Comparison of ENCODE assay signal across 27 cellular contexts in genomic region chr1:111887385-111887784, GRCh38.
"Had no signal": no experiment of that assay in that cellular context is flagged by ENCODE, and none has a peak within 500 bp of the region (broad histone marks: within the 10 kb centered on the region; RNA-seq: fewer than 3 reads in every experiment).

No MANE protein-coding gene starts in this region.

- H3K27me3 Mint-ChIP-seq: central memory CD8-positive, alpha-beta T cell had no signal

- H3K36me3 Mint-ChIP-seq: activated CD8-positive, alpha-beta memory T cell treated with anti-CD3 and anti-CD28 coated beads, Interleukin-2, amount 10 ng/mL, durations not matched to agents 7 days and 5 days; activated naive CD4-positive, alpha-beta T cell treated with anti-CD3 and anti-CD28 coated beads, Interleukin-2, amount 50 U/mL, for 72 hours; stimulated activated memory B cell treated with anti-CD40 and anti-IgM and Interleukin-4, amounts not matched to agents 10 μg/mL and 1 μg/mL and 100 μg/mL, for 72 hours; type B pancreatic cell had no signal

- H3K4me1 ChIP-seq: lower lobe of right lung, prostate gland, uterus had no signal

- H3K9me3 ChIP-seq: lower lobe of right lung, neutrophil, prostate gland, uterus had no signal

- ATAC-seq: activated CD4-positive, alpha-beta T cell treated with anti-CD3 and anti-CD28 coated beads for 36 hours; activated CD8-positive, alpha-beta memory T cell treated with anti-CD3 and anti-CD28 coated beads, Interleukin-2, amount 10 ng/mL, durations not matched to agents 7 days and 5 days; activated CD8-positive, alpha-beta T cell treated with anti-CD3 and anti-CD28 coated beads, Interleukin-2, amount 10 ng/mL, durations not matched to agents 7 days and 5 days; activated naive CD4-positive, alpha-beta T cell treated with anti-CD3 and anti-CD28 coated beads, Interleukin-2, amount 50 U/mL, for 72 hours; lower lobe of right lung; stimulated activated memory B cell treated with anti-CD40 and anti-IgM and Interleukin-4, amounts not matched to agents 10 μg/mL and 1 μg/mL and 100 μg/mL, for 72 hours; stimulated activated naive CD8-positive, alpha-beta T cell treated with anti-CD3 and anti-CD28 coated beads, Interleukin-15, amount 100 ng/mL, for 72 hours had no signal

- H3K9me3 Mint-ChIP-seq: activated naive CD4-positive, alpha-beta T cell treated with anti-CD3 and anti-CD28 coated beads, Interleukin-2, amount 50 U/mL, for 72 hours; activated T-helper 2 cell treated with anti-CD3 and anti-CD28 coated beads, Interferon-gamma antibody, Interleukin-2, Interleukin-4, amounts not matched to agents 10 μg/mL and 5 μg/mL and 100 μg/mL, durations not matched to agents 14 hours and 24 hours and 36 hours; central memory CD8-positive, alpha-beta T cell; dendritic cell treated with granulocyte-macrophage colony-stimulating factor and Interleukin-4, amounts not matched to agents 40 ng/mL and 50 ng/mL, for 4 days; nephron; stimulated activated memory B cell treated with anti-CD40 and anti-IgM and Interleukin-4, amounts not matched to agents 10 μg/mL and 1 μg/mL and 100 μg/mL, for 72 hours; stimulated activated naive CD8-positive, alpha-beta T cell treated with anti-CD3 and anti-CD28 coated beads, Interleukin-15, amount 100 ng/mL, for 72 hours; T-helper 2 cell treated with Interferon-gamma antibody and Interleukin-4, amounts not matched to agents 5 μg/mL and 100 μg/mL, for 36 hours; type B pancreatic cell had no signal

- H3K27ac Mint-ChIP-seq: activated CD4-positive, alpha-beta T cell treated with anti-CD3 and anti-CD28 coated beads for 36 hours; activated CD8-positive, alpha-beta memory T cell treated with anti-CD3 and anti-CD28 coated beads, Interleukin-2, amount 10 ng/mL, durations not matched to agents 7 days and 5 days; activated CD8-positive, alpha-beta T cell treated with anti-CD3 and anti-CD28 coated beads, Interleukin-2, amount 10 ng/mL, durations not matched to agents 7 days and 5 days; activated naive CD4-positive, alpha-beta T cell treated with anti-CD3 and anti-CD28 coated beads, Interleukin-2, amount 50 U/mL, for 72 hours; activated T-helper 2 cell treated with anti-CD3 and anti-CD28 coated beads, Interferon-gamma antibody, Interleukin-2, Interleukin-4, amounts not matched to agents 10 μg/mL and 5 μg/mL and 100 μg/mL, durations not matched to agents 14 hours and 24 hours and 36 hours; dendritic cell treated with granulocyte-macrophage colony-stimulating factor and Interleukin-4, amounts not matched to agents 40 ng/mL and 50 ng/mL, for 4 days; stimulated activated memory B cell treated with anti-CD40 and anti-IgM and Interleukin-4, amounts not matched to agents 10 μg/mL and 1 μg/mL and 100 μg/mL, for 72 hours; stimulated activated naive CD8-positive, alpha-beta T cell treated with anti-CD3 and anti-CD28 coated beads, Interleukin-15, amount 100 ng/mL, for 72 hours; T-helper 2 cell treated with Interferon-gamma antibody and Interleukin-4, amounts not matched to agents 5 μg/mL and 100 μg/mL, for 36 hours; type B pancreatic cell had no signal

- H3K4me3 ChIP-seq: lower lobe of right lung, prostate gland, smooth muscle cell, uterus had no signal

- H3K4me3 Mint-ChIP-seq: activated CD4-positive, alpha-beta T cell treated with anti-CD3 and anti-CD28 coated beads for 36 hours; activated CD8-positive, alpha-beta memory T cell treated with anti-CD3 and anti-CD28 coated beads, Interleukin-2, amount 10 ng/mL, durations not matched to agents 7 days and 5 days; activated CD8-positive, alpha-beta T cell treated with anti-CD3 and anti-CD28 coated beads, Interleukin-2, amount 10 ng/mL, durations not matched to agents 7 days and 5 days; central memory CD8-positive, alpha-beta T cell; dendritic cell treated with granulocyte-macrophage colony-stimulating factor and Interleukin-4, amounts not matched to agents 40 ng/mL and 50 ng/mL, for 4 days; stimulated activated memory B cell treated with anti-CD40 and anti-IgM and Interleukin-4, amounts not matched to agents 10 μg/mL and 1 μg/mL and 100 μg/mL, for 72 hours; stimulated activated naive CD8-positive, alpha-beta T cell treated with anti-CD3 and anti-CD28 coated beads, Interleukin-15, amount 100 ng/mL, for 72 hours; T-helper 2 cell treated with Interferon-gamma antibody and Interleukin-4, amounts not matched to agents 5 μg/mL and 100 μg/mL, for 36 hours; type B pancreatic cell had no signal

- H3K36me3 ChIP-seq: lower lobe of right lung, neutrophil, prostate gland, uterus had no signal

- DNase-seq: activated CD4-positive, alpha-beta T cell treated with anti-CD3 and anti-CD28 coated beads for 36 hours; activated CD4-positive, CD25-positive, alpha-beta regulatory T cell; activated CD8-positive, alpha-beta memory T cell treated with anti-CD3 and anti-CD28 coated beads, Interleukin-2, amount 10 ng/mL, durations not matched to agents 7 days and 5 days; activated CD8-positive, alpha-beta T cell treated with anti-CD3 and anti-CD28 coated beads, Interleukin-2, amount 10 ng/mL, durations not matched to agents 7 days and 5 days; activated naive CD4-positive, alpha-beta T cell; activated T-cell treated with anti-CD3 and anti-CD28 coated beads, Interleukin-2, amount 50 U/mL, for 48 hours; effector CD4-positive, alpha-beta T cell; islet precursor cell; lower lobe of right lung; retina; stimulated activated CD4-positive, alpha-beta T cell treated with anti-CD3 and anti-CD28 coated beads, Interleukin-1b, Interleukin-23, amount 100 ng/mL, for 48 hours; stimulated activated CD4-positive, alpha-beta T cell treated with anti-CD3 and anti-CD28 coated beads, Interleukin-4, amount 100 ng/mL, for 4 hours; stimulated activated CD8-positive, alpha-beta memory T cell treated with anti-CD3 and anti-CD28 coated beads, Interleukin-4, amount 100 ng/mL, for 48 hours; stimulated activated naive CD8-positive, alpha-beta T cell treated with anti-CD3 and anti-CD28 coated beads, Interleukin-15, amount 100 ng/mL, for 72 hours; substantia nigra; uterus had no signal

- H3K27ac ChIP-seq: lower lobe of right lung, neutrophil, prostate gland, uterus had no signal

- H3K27me3 ChIP-seq: uterus had no signal
